In the genomic region with DNA sequence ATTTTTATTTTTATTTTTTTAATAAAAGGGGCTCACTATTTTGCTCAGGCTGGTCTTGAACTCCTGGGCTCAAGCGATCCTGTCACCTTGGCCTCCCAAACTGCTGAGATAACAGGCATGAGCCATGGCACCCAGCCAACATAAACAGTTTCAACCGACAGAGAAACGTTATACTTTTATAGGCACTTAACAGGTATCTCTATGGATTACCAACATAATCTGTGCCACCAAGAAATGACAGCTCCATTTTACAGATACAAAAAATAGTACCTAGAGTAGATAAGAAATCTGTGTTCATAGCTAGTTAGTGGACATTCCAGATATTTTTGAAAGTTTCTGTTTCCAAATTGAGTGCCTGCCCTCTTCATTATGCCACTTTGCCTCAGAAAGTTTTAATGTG, we compare ENCODE assay signal across 19 cellular contexts.
DNase-seq lines count a peak whose midpoint lies in the region; ATAC-seq lines count a peak whose summit lies in the region.
"Had no signal": no experiment of that assay in that cellular context is flagged by ENCODE, and none has a peak within 500 bp of the region (broad histone marks: within the 10 kb centered on the region; RNA-seq: fewer than 3 reads in every experiment).

No MANE protein-coding gene starts in this region.

- peak; percentile 12 for DNase-seq in DMS153 (lab: John Stamatoyannopoulos, UW)
- DNase-seq in DMS153 treated with DMSO at 0.1 percent for 48 hours (lab: John Stamatoyannopoulos, UW; ENCODE audit: unreplicated experiment): no peak
- DNase-seq in NCI-H345 (lab: John Stamatoyannopoulos, UW): peak; percentile 31
- no peak for DNase-seq in NCI-H345 treated with DMSO at 0.1 percent for 48 hours (lab: John Stamatoyannopoulos, UW; ENCODE audit: unreplicated experiment)
- DNase-seq in NCI-H2171 (lab: John Stamatoyannopoulos, UW): peak; percentile 30
- peak; percentile 11 for DNase-seq in RPMI8226
- DNase-seq in GF-D8 (lab: John Stamatoyannopoulos, UW): no peak
- DNase-seq: 8988T; CD4-positive, alpha-beta memory T cell; DND-41; KG1; NCI-H187; NCI-H226; NCI-H526 treated with DMSO at 0.1 percent for 48 hours; SHP77; SW 1271; T-helper 17 cell had no signal

- ATAC-seq in GM21515 (IDR thresholded peaks at IDR 0.05; ENCODE audit: unreplicated experiment): no peak
- ATAC-seq: GM23338, T-helper 17 cell had no signal

Comparison
In these comparisons a context has a peak if more than half of its experiments do, and no peak if none do; other contexts are left out.
1. DNase-seq: peak in DMS153 (single experiment), NCI-H345 (single experiment), NCI-H2171 (single experiment) and RPMI8226 (single experiment); none in DMS153 treated with DMSO at 0.1 percent for 48 hours (single experiment), NCI-H345 treated with DMSO at 0.1 percent for 48 hours (single experiment) and GF-D8 (single experiment).